ENCODE assay signal across 24 cellular contexts in the genomic region with DNA sequence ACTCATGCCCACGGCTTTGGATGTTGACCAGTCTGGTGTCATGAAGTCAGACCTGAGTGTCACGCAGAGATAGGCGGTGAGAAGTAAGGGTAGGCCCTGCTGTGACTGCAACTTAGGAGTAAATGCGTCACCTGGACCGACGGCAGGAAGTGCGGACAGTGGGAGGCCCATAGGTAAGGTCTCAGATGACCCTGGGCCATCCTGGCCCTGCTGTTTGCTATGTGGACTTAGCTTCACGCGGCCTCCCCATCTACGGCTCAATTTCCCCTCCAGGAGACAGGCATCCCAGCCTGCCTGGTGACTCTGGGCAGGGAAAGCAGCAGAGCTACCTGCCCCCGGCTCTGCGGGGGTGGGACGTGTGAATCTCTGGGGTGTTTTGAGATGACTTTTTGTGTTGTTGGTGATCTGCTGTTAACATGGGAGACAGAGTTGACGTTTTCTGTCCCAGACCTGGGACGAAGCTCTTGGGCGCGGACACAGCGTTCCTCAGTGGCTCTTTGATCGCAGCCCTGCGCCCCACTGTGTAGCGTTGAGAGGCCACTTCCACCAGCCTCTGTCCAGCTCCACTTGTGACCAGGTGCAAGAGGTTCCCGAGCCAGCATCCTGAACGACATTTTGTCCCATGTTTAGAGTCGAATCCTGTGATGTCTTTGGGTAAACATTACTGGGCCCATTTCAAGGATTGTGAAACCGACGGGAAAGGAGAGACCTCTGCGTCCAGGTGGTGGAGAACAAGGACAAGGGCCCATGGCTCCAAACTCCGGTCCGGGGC. TPM values are rescaled to one million over a fixed set of nuclear protein-coding genes. Genes with fewer than 3 reads are reported as not detected.
A peak's percentile ranks its signal among the peaks of the same experiment; 100 is the strongest.
DNase-seq lines count a peak whose midpoint lies in the region; ATAC-seq and TF ChIP-seq lines count a peak whose summit lies in the region.
"Had no signal": no experiment of that assay in that cellular context is flagged by ENCODE, and none has a peak within 500 bp of the region (broad histone marks: within the 10 kb centered on the region; RNA-seq: fewer than 3 reads in every experiment).

No MANE protein-coding gene starts in this region.

- H3K4me1 Mint-ChIP-seq in neural progenitor cell = no peaks in the 10 kb centered on the region

- H4K20me1 ChIP-seq in neural progenitor cell (ENCODE audit: low read depth) = no peaks in the 10 kb centered on the region

- H3K9me3 ChIP-seq in right atrium auricular region = no peaks in the 10 kb centered on the region
- H3K9me3 ChIP-seq in neural progenitor cell (ENCODE audit: low read depth) = no peaks in the 10 kb centered on the region
- no peaks in the 10 kb centered on the region for H3K9me3 ChIP-seq in upper lobe of left lung
- H3K9me3 ChIP-seq: lower lobe of right lung, pancreas had no signal

- TF ChIP-seq CTCF in right atrium auricular region (IDR thresholded peaks at IDR 0.05) = no peak
- no peak for TF ChIP-seq CTCF in coronary artery (IDR thresholded peaks at IDR 0.05)
- no peak for TF ChIP-seq CTCF in neural progenitor cell (IDR thresholded peaks at IDR 0.05)
- TF ChIP-seq CTCF in upper lobe of left lung (IDR thresholded peaks at IDR 0.05) = no peak

- no peak overlapping the region for H3K4me2 ChIP-seq in neural progenitor cell

- H3K27ac ChIP-seq in right atrium auricular region (no peak overlapping the region), coronary artery (no peak overlapping the region), neural progenitor cell (no peak overlapping the region), upper lobe of left lung (no peak overlapping the region)
- H3K27ac ChIP-seq: lower lobe of right lung, pancreas, SJSA1, skin epidermis had no signal

- H3K4me3 ChIP-seq in right atrium auricular region (no peak overlapping the region), coronary artery (no peak overlapping the region), neural progenitor cell (no peak overlapping the region), upper lobe of left lung (no peak overlapping the region)
- H3K4me3 ChIP-seq: lower lobe of right lung, pancreas, SJSA1, skin epidermis had no signal

- peak overlapping the region; percentile 10 for H3K4me3 Mint-ChIP-seq in neural progenitor cell
- H3K4me3 Mint-ChIP-seq: CD4-positive, alpha-beta T cell; effector memory CD8-positive, alpha-beta T cell had no signal

- no peaks in the 10 kb centered on the region for H3K36me3 ChIP-seq in right atrium auricular region
- no peaks in the 10 kb centered on the region for H3K36me3 ChIP-seq in neural progenitor cell
- H3K36me3 ChIP-seq in upper lobe of left lung = no peaks in the 10 kb centered on the region
- H3K36me3 ChIP-seq: lower lobe of right lung, pancreas, SJSA1 had no signal

- peak; percentile 60 for DNase-seq in Right ventricle myocardium inferior (ENCODE audit: missing footprints)
- no peak for DNase-seq in right atrium auricular region (ENCODE audit: low spot score)
- DNase-seq in coronary artery (ENCODE audit: low spot score) = peak; percentile 55
- DNase-seq in neural progenitor cell (ENCODE audit: low spot score) = no peak
- DNase-seq in upper lobe of left lung = peak; percentile 20 to 33
- DNase-seq in NCI-H1092 treated with DMSO at 0.1 percent for 48 hours (lab: John Stamatoyannopoulos, UW) = no peak
- DNase-seq: activated CD4-positive, CD25-positive, alpha-beta regulatory T cell; CD4-positive, alpha-beta T cell; effector memory CD8-positive, alpha-beta T cell; glutamatergic neuron; H7; lower lobe of right lung; NCI-H1694 treated with DMSO at 0.1 percent for 48 hours; NCI-H345; stimulated activated CD4-positive, alpha-beta T cell treated with anti-CD3 and anti-CD28 coated beads, Interleukin-4, amount 100 ng/mL, for 24 hours had no signal

- H3K36me3 Mint-ChIP-seq in neural progenitor cell = no peaks in the 10 kb centered on the region

- H3K27ac Mint-ChIP-seq in neural progenitor cell = no peak overlapping the region
- H3K27ac Mint-ChIP-seq: CD4-positive, alpha-beta T cell; effector memory CD8-positive, alpha-beta T cell had no signal

- TF ChIP-seq EP300 in upper lobe of left lung (IDR thresholded peaks at IDR 0.05) = no peak

- intact Hi-C loops in Right ventricle myocardium inferior (cut with DNase I) = no loop called here

- H3K79me2 ChIP-seq in neural progenitor cell (ENCODE audit: low read depth) = no peaks in the 10 kb centered on the region

- 91 to 93% methylated on average over 15 to 29 of the region's 29 CpGs for WGBS in upper lobe of left lung, 2 donors

- no peaks in the 10 kb centered on the region for H3F3A ChIP-seq in neural progenitor cell (ENCODE audit: low read depth)

- no peak overlapping the region for H3K9ac ChIP-seq in neural progenitor cell

- ATAC-seq in Right ventricle myocardium inferior (no peak), upper lobe of left lung (ENCODE audit: low FRiP score in 2 of 2) (no peak), HG02642 (IDR thresholded peaks at IDR 0.05; ENCODE audit: poor library complexity, unreplicated experiment) (no peak), HG02884 (IDR thresholded peaks at IDR 0.05; ENCODE audit: unreplicated experiment) (no peak)
- ATAC-seq: effector memory CD8-positive, alpha-beta T cell; lower lobe of right lung; pancreas had no signal

- peaks cover 6% of the 10 kb centered on the region for H3K27me3 Mint-ChIP-seq in neural progenitor cell (ENCODE audit: insufficient read depth, low read depth)

- TF ChIP-seq POLR2A in upper lobe of left lung (IDR thresholded peaks at IDR 0.05) = no peak

- H2AFZ ChIP-seq in neural progenitor cell (replicated peaks) = no peak overlapping the region

- H3K27me3 ChIP-seq in right atrium auricular region (no peaks in the 10 kb centered on the region), neural progenitor cell (no peaks in the 10 kb centered on the region), upper lobe of left lung (no peaks in the 10 kb centered on the region)
- H3K27me3 ChIP-seq: pancreas had no signal

- peaks cover 3% of the 10 kb centered on the region for H3K9me3 Mint-ChIP-seq in neural progenitor cell
- H3K9me3 Mint-ChIP-seq: CD4-positive, alpha-beta T cell; effector memory CD8-positive, alpha-beta T cell had no signal

- H3K4me1 ChIP-seq in right atrium auricular region (peaks cover 0 to 10% of the 10 kb centered on the region in 2 donors), neural progenitor cell (no peaks in the 10 kb centered on the region), upper lobe of left lung (peaks cover 10 to 13% (median 11%) of the 10 kb centered on the region in 4 donors)
- H3K4me1 ChIP-seq: lower lobe of right lung had no signal

RNA-seq across cellular contexts. Expression of a gene that starts 39.9 kb away (rescaled TPM):
- total RNA-seq in Right ventricle myocardium inferior = not detected
- total RNA-seq in right atrium auricular region = not detected
- total RNA-seq in neural progenitor cell (ENCODE audit: low replicate concordance) = not detected in 2 replicates
- total RNA-seq in upper lobe of left lung = not detected
- total RNA-seq: aorta; CD4-positive, alpha-beta T cell; H7; lower lobe of right lung; myocyte; pancreas; SJSA1; subcutaneous adipose tissue; T-helper 2 cell treated with Interferon-gamma antibody and Interleukin-4, amounts not matched to agents 100 ng/mL and 5 ng/mL, for 36 hours had no signal

Comparison
In these comparisons a context has a peak if more than half of its experiments do, and no peak if none do; other contexts are left out.
1. DNase-seq: peak in Right ventricle myocardium inferior (single experiment), coronary artery (single experiment) and upper lobe of left lung (2 of 2); none in right atrium auricular region (single experiment), neural progenitor cell (single experiment) and NCI-H1092 treated with DMSO at 0.1 percent for 48 hours (single experiment).